Comparison of ENCODE assay signal across 18 cellular contexts in the genomic region with DNA sequence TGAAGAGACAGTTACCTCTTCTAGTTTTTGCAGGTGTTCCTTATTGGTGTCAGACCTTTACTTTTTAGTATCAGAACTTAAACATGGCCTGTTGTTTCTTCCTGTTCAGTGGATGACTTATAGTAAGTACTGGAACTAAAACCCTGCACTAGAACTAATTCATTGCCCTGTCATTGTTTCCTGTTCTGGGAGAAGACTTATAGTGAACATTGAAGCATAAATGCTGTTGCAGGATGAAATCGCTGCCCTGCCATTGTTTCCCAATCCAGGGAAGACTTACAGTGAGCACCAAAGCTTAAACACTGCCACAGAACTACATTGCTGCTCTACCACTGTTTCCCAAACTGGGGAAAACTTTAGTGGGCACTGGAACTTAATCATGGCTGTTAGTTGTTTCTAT. TPM values are rescaled to one million over a fixed set of nuclear protein-coding genes. Genes with fewer than 3 reads are reported as not detected.
DNase-seq lines count a peak whose midpoint lies in the region; ATAC-seq and TF ChIP-seq lines count a peak whose summit lies in the region.
"Had no signal": no experiment of that assay in that cellular context is flagged by ENCODE, and none has a peak within 500 bp of the region (broad histone marks: within the 10 kb centered on the region; RNA-seq: fewer than 3 reads in every experiment).

No MANE protein-coding gene starts in this region.

- H3K9me3 Mint-ChIP-seq in Caco-2 (ENCODE audit: unreplicated experiment), result peaks cover 42% of the 10 kb centered on the region
- H3K9me3 Mint-ChIP-seq in activated T-helper 17 cell treated with anti-CD3 and anti-CD28 coated beads, Interleukin-2, amount 50 U/mL, for 72 hours, result peaks cover 10% of the 10 kb centered on the region
- peaks cover 67% of the 10 kb centered on the region for H3K9me3 Mint-ChIP-seq in endodermal cell
- peaks cover 4 to 25% (median 9%) of the 10 kb centered on the region in 11 donors for H3K9me3 Mint-ChIP-seq in naive thymus-derived CD4-positive, alpha-beta T cell

- H3K4me1 ChIP-seq in Caco-2 (peaks cover 18% of the 10 kb centered on the region), endodermal cell (ENCODE audit: control insufficient read depth, insufficient read depth, low read length) (no peaks in the 10 kb centered on the region)
- H3K4me1 ChIP-seq in naive thymus-derived CD4-positive, alpha-beta T cell (ENCODE audit: control insufficient read depth in 2 of 2, insufficient read depth in 2 of 2, low read length in 2 of 2), result peaks cover 0 to 4% of the 10 kb centered on the region in 2 donors

- CTCF ChIA-PET in Caco-2 (lab: Charles Lee), result no interaction called here
- CTCF ChIA-PET in naive thymus-derived CD4-positive, alpha-beta T cell (lab: Charles Lee), result no interaction called here

- no peak overlapping the region for H3K27ac ChIP-seq in endodermal cell (ENCODE audit: low read depth, low read length)
- no peak overlapping the region for H3K27ac ChIP-seq in naive thymus-derived CD4-positive, alpha-beta T cell (ENCODE audit: low read depth, low read length)
- H3K27ac ChIP-seq: BLaER1, C4-2B had no signal

- H3K36me3 ChIP-seq in Caco-2 (ENCODE audit: control insufficient read depth, insufficient read depth, low read length) (peaks cover 5% of the 10 kb centered on the region; the same call in 1 of the 2 replicates), endodermal cell (ENCODE audit: control insufficient read depth, insufficient read depth, low read length) (peaks cover 13% of the 10 kb centered on the region)
- H3K36me3 ChIP-seq in naive thymus-derived CD4-positive, alpha-beta T cell (ENCODE audit: control insufficient read depth in 2 of 3, insufficient read depth in 3 of 3, low read length in 3 of 3), result no peaks in the 10 kb centered on the region

- H3K9ac ChIP-seq in endodermal cell (ENCODE audit: extremely low read depth, low read length, poor library complexity, severe bottlenecking), result no peak overlapping the region
- H3K9ac ChIP-seq: BLaER1 had no signal

- 100% methylated on average over 1 of the region's 1 CpG for WGBS in endodermal cell (ENCODE audit: insufficient coverage in 1 of 2, insufficient read length in 1 of 2), 2 experiments

- POLR2A ChIA-PET in Caco-2 (lab: Charles Lee), result no interaction called here
- POLR2A ChIA-PET in naive thymus-derived CD4-positive, alpha-beta T cell (lab: Charles Lee), result no interaction called here

- BruUV-seq in Caco-2 (replicated peaks; lab: Mats Ljungman, UMichigan), result no TSS peak

- H3K27ac Mint-ChIP-seq in Caco-2 (ENCODE audit: unreplicated experiment), result peak overlapping the region; percentile 20
- H3K27ac Mint-ChIP-seq in activated T-helper 17 cell treated with anti-CD3 and anti-CD28 coated beads, Interleukin-2, amount 50 U/mL, for 72 hours, result no peak overlapping the region
- H3K27ac Mint-ChIP-seq in endodermal cell, result no peak overlapping the region
- H3K27ac Mint-ChIP-seq in naive thymus-derived CD4-positive, alpha-beta T cell, result no peak overlapping the region
- H3K27ac Mint-ChIP-seq: B cell; CD4-positive, CD25-positive, alpha-beta regulatory T cell; CD8-positive, alpha-beta memory T cell had no signal

- intact Hi-C loops in Caco-2 (cut with micrococcal nuclease; ENCODE audit: unreplicated experiment), result no loop called here
- intact Hi-C loops in naive thymus-derived CD4-positive, alpha-beta T cell (cut with micrococcal nuclease), result no loop called here

- H3K4me1 Mint-ChIP-seq in Caco-2 (ENCODE audit: low read depth, unreplicated experiment), result peaks cover 19% of the 10 kb centered on the region
- H3K4me1 Mint-ChIP-seq in activated T-helper 17 cell treated with anti-CD3 and anti-CD28 coated beads, Interleukin-2, amount 50 U/mL, for 72 hours, result peaks cover 24% of the 10 kb centered on the region
- no peaks in the 10 kb centered on the region for H3K4me1 Mint-ChIP-seq in endodermal cell
- peaks cover 9 to 31% (median 25%) of the 10 kb centered on the region in 7 donors for H3K4me1 Mint-ChIP-seq in naive thymus-derived CD4-positive, alpha-beta T cell

- ATAC-seq in activated T-helper 17 cell treated with anti-CD3 and anti-CD28 coated beads, Interleukin-2, amount 50 U/mL, for 72 hours (replicated peaks), result peak; percentile 73
- ATAC-seq in esophagus mucosa (peak; percentile 70), GM21529 (IDR thresholded peaks at IDR 0.05; ENCODE audit: unreplicated experiment) (no peak)
- no peak for ATAC-seq in naive thymus-derived CD4-positive, alpha-beta T cell

- H3K4me3 Mint-ChIP-seq in Caco-2 (ENCODE audit: unreplicated experiment) (no peak overlapping the region), endodermal cell (no peak overlapping the region)
- H3K4me3 Mint-ChIP-seq in activated T-helper 17 cell treated with anti-CD3 and anti-CD28 coated beads, Interleukin-2, amount 50 U/mL, for 72 hours, result no peak overlapping the region
- no peak overlapping the region for H3K4me3 Mint-ChIP-seq in naive thymus-derived CD4-positive, alpha-beta T cell
- H3K4me3 Mint-ChIP-seq: B cell had no signal

- TF ChIP-seq CTCF in Caco-2 (IDR thresholded peaks at IDR 0.05; ENCODE audit: insufficient read depth in 1 of 2, low read depth in 1 of 2, low read length in 1 of 2, severe bottlenecking in 1 of 2, unreplicated experiment in 1 of 2) (no peak), endodermal cell (conservative IDR thresholded peaks at IDR 0.05) (no peak)

- DNase-seq in Caco-2, result no peak
- no peak for DNase-seq in endodermal cell
- no peak for DNase-seq in hypothalamus (lab: John Stamatoyannopoulos, UW)
- DNase-seq in naive thymus-derived CD4-positive, alpha-beta T cell, result no peak
- DNase-seq in DMS153 (lab: John Stamatoyannopoulos, UW), result no peak
- DNase-seq: Calu3; CD4-positive, CD25-positive, alpha-beta regulatory T cell; CD8-positive, alpha-beta memory T cell; DND-41; GOT3; H7; HCEC 1CT had no signal

- H3K27me3 Mint-ChIP-seq in Caco-2 (ENCODE audit: insufficient read depth, unreplicated experiment) (no peaks in the 10 kb centered on the region), endodermal cell (ENCODE audit: insufficient read depth) (no peaks in the 10 kb centered on the region)
- no peaks in the 10 kb centered on the region for H3K27me3 Mint-ChIP-seq in activated T-helper 17 cell treated with anti-CD3 and anti-CD28 coated beads, Interleukin-2, amount 50 U/mL, for 72 hours
- H3K27me3 Mint-ChIP-seq in naive thymus-derived CD4-positive, alpha-beta T cell, result no peaks in the 10 kb centered on the region
- H3K27me3 Mint-ChIP-seq: B cell; CD4-positive, CD25-positive, alpha-beta regulatory T cell; CD8-positive, alpha-beta memory T cell had no signal

- H3K4me3 ChIP-seq in Caco-2 (ENCODE audit: low read depth, low read length), result no peak overlapping the region
- H3K4me3 ChIP-seq in endodermal cell (ENCODE audit: low read length), result peak overlapping the region; percentile 46
- H3K4me3 ChIP-seq in naive thymus-derived CD4-positive, alpha-beta T cell (ENCODE audit: low read length), result no peak overlapping the region
- H3K4me3 ChIP-seq: BLaER1 had no signal

- peaks cover 28% of the 10 kb centered on the region for H3K36me3 Mint-ChIP-seq in Caco-2 (ENCODE audit: insufficient read depth, unreplicated experiment)
- peaks cover 32% of the 10 kb centered on the region for H3K36me3 Mint-ChIP-seq in activated T-helper 17 cell treated with anti-CD3 and anti-CD28 coated beads, Interleukin-2, amount 50 U/mL, for 72 hours (ENCODE audit: low read depth)
- peaks cover 55% of the 10 kb centered on the region for H3K36me3 Mint-ChIP-seq in endodermal cell (ENCODE audit: low read depth)
- peaks cover 8 to 45% (median 40%) of the 10 kb centered on the region in 5 donors for H3K36me3 Mint-ChIP-seq in naive thymus-derived CD4-positive, alpha-beta T cell

- H3K9me3 ChIP-seq in Caco-2 (peaks cover 25% of the 10 kb centered on the region), endodermal cell (ENCODE audit: control insufficient read depth, low read length) (peaks cover 79% of the 10 kb centered on the region)
- H3K9me3 ChIP-seq in naive thymus-derived CD4-positive, alpha-beta T cell (ENCODE audit: control insufficient read depth in 2 of 3, low read length in 3 of 3), result no peaks in the 10 kb centered on the region

- no peaks in the 10 kb centered on the region for H3K27me3 ChIP-seq in Caco-2 (replicated peaks; ENCODE audit: control insufficient read depth, insufficient read depth, low read length)
- H3K27me3 ChIP-seq in endodermal cell (ENCODE audit: control insufficient read depth, insufficient read depth, low read length, poor library complexity, severe bottlenecking), result no peaks in the 10 kb centered on the region
- H3K27me3 ChIP-seq in naive thymus-derived CD4-positive, alpha-beta T cell (ENCODE audit: control insufficient read depth in 2 of 2, insufficient read depth in 2 of 2, low read length in 2 of 2), result no peaks in the 10 kb centered on the region
- H3K27me3 ChIP-seq: BLaER1 had no signal

RNA-seq across cellular contexts. Expression of gene IPMK, which starts 13.1 kb away (rescaled TPM):
- total RNA-seq in Caco-2 (2022), result 18.0 and 18.3 TPM in 2 replicates
- total RNA-seq in activated T-helper 17 cell treated with anti-CD3 and anti-CD28 coated beads, Interleukin-2, amount 50 U/mL, for 72 hours, result 10 to 100 TPM; 10.6 to 26.4 TPM
- 1 to 10 TPM; 9.3 to 9.4 TPM for total RNA-seq in endodermal cell
- 7.4 TPM for polyA plus RNA-seq in endodermal cell (2013, experiment 1 of 2)
- polyA plus RNA-seq in endodermal cell (2013, experiment 2 of 2), result 8.4 TPM
- 5.9 TPM for total RNA-seq in esophagus mucosa
- total RNA-seq in naive thymus-derived CD4-positive, alpha-beta T cell, result 1 to 10 TPM; 3.7 to 6.4 (median 6.1) TPM
- 1 to 10 TPM; 1.6 to 1.8 TPM for polyA plus RNA-seq in naive thymus-derived CD4-positive, alpha-beta T cell

RNA-seq across cellular contexts. Expression of gene CISD1, which starts 14.3 kb away (rescaled TPM):
- total RNA-seq in Caco-2 (2022) (98.3 and 99.3 TPM in 2 replicates), endodermal cell (10 to 100 TPM; 33.9 to 39.0 TPM), esophagus mucosa (32.8 TPM)
- 10 to 100 TPM; 39.9 to 74.0 TPM for total RNA-seq in activated T-helper 17 cell treated with anti-CD3 and anti-CD28 coated beads, Interleukin-2, amount 50 U/mL, for 72 hours
- polyA plus RNA-seq in endodermal cell (2013, experiment 1 of 2), result 28.7 TPM
- 32.6 TPM for polyA plus RNA-seq in endodermal cell (2013, experiment 2 of 2)
- 10 to 100 TPM in 2 of 5 experiments, 1 to 10 TPM in 3; 5.1 to 45.7 (median 9.2) TPM for total RNA-seq in naive thymus-derived CD4-positive, alpha-beta T cell
- polyA plus RNA-seq in naive thymus-derived CD4-positive, alpha-beta T cell, result 10 to 100 TPM; 44.7 to 60.4 TPM

Comparison
In these comparisons a context has a peak if more than half of its experiments do, and no peak if none do; other contexts are left out.
1. ATAC-seq: peak in activated T-helper 17 cell treated with anti-CD3 and anti-CD28 coated beads, Interleukin-2, amount 50 U/mL, for 72 hours (single experiment) and esophagus mucosa (single experiment); none in naive thymus-derived CD4-positive, alpha-beta T cell (single experiment) and GM21529 (single experiment).